In the genomic region with DNA sequence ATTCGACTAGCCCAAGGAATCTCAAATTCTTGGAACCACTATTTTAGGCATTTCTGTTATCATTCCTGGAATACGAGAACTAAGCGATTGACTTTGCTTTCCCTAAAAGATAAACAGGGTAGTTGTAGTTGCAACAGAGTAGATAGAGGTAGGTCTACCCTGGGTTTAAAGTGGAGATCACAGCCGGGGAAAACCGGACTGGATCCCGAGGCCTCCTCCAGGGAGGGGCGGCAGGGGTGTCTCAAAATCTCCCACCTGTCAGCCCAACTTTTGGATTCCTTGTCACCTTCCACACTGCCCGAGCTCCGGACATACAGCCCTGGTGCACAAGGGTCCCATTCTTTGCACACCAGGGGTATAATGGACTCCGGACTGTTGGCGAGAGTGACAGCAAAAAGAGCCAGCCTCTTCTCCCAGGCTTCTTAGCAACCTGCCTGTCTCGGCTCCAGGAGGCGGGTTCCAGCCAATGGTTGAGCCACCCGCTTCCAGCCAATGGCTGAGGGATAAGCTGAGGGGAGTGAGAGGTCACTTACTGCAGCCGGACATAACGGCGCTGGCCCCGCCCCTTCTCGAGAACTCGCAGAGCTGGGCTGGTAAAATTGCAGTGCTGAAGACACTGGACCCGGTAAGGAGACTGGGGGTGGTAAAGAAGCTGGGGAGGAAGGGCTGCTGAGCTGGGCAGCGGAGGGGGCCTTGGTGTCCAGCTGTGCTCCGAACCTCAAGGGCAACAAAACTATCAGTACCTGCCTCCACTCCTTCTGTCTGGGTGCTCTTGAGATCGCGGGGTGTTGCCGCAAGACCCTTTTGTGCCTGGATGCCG, we compare ENCODE assay signal across 8 cellular contexts. TPM values are rescaled to one million over a fixed set of nuclear protein-coding genes. Genes with fewer than 3 reads are reported as not detected.
DNase-seq lines count a peak whose midpoint lies in the region; ATAC-seq, FAIRE-seq and TF ChIP-seq lines count a peak whose summit lies in the region.

SUOX (plus strand) TSS at position 562 of the 820 bp plus-strand sequence. CDS start 4,946 bp downstream, outside the sequence.

- H3K36me3 Mint-ChIP-seq in stimulated activated effector memory CD8-positive, alpha-beta T cell treated with anti-CD3 and anti-CD28 coated beads, Interleukin-12 subunit alpha, Interleukin-12 subunit beta, amount 100 ng/mL, for 72 hours, result peaks cover 41% of the 10 kb centered on the region

- ATAC-seq in HG02870 (IDR thresholded peaks at IDR 0.05; ENCODE audit: unreplicated experiment) (peak; percentile 98), left lung (peak; percentile 99)
- peak; percentile 69 for ATAC-seq in stimulated activated effector memory CD8-positive, alpha-beta T cell treated with anti-CD3 and anti-CD28 coated beads, Interleukin-12 subunit alpha, Interleukin-12 subunit beta, amount 100 ng/mL, for 72 hours

- intact Hi-C loops in T-helper 2 cell treated with Interferon-gamma antibody and Interleukin-4, amounts not matched to agents 100 ng/mL and 5 ng/mL, for 36 hours (cut with micrococcal nuclease), result loop anchor here (1.0 kb wide), 3 partner anchors 32 to 107 kb away; partner anchors contain the start of genes PA2G4 and RPS26
- intact Hi-C loops in left lung (cut with DNase I), result no loop called here

- H3K4me3 Mint-ChIP-seq in stimulated activated effector memory CD8-positive, alpha-beta T cell treated with anti-CD3 and anti-CD28 coated beads, Interleukin-12 subunit alpha, Interleukin-12 subunit beta, amount 100 ng/mL, for 72 hours, result peak within 1 kb of the TSS; percentile 57

- TF ChIP-seq CTCF in AG10803 (conservative IDR thresholded peaks at IDR 0.05; ENCODE audit: low read length) (no peak), left lung (IDR thresholded peaks at IDR 0.05) (no peak)

- H3K9me3 ChIP-seq in left lung, result no peaks in the 10 kb centered on the region

- peaks cover 3 to 26% of the 10 kb centered on the region in 2 donors for H3K4me1 ChIP-seq in left lung

- DNase-seq in AG10803 (ENCODE audit: low read depth), result peak; percentile 96
- peak; percentile 98 for DNase-seq in GM18507 (ENCODE audit: extremely low spot score, insufficient read length, low read depth)
- peak; percentile 64 for DNase-seq in NCI-H1436 treated with DMSO at 0.1 percent for 48 hours (lab: John Stamatoyannopoulos, UW)
- peak; percentile 99 for DNase-seq in ecto neural progenitor cell (ENCODE audit: low spot score)
- peak; percentile 98 to 99 for DNase-seq in left lung
- DNase-seq in stimulated activated effector memory CD8-positive, alpha-beta T cell treated with anti-CD3 and anti-CD28 coated beads, Interleukin-12 subunit alpha, Interleukin-12 subunit beta, amount 100 ng/mL, for 72 hours (ENCODE audit: low spot score in 2 of 2), result peak in 1 of 2 donors; percentile 54

- H3K27ac Mint-ChIP-seq in stimulated activated effector memory CD8-positive, alpha-beta T cell treated with anti-CD3 and anti-CD28 coated beads, Interleukin-12 subunit alpha, Interleukin-12 subunit beta, amount 100 ng/mL, for 72 hours, result no peak within 1 kb of the TSS

- peaks cover 15% of the 10 kb centered on the region for H3K4me1 Mint-ChIP-seq in stimulated activated effector memory CD8-positive, alpha-beta T cell treated with anti-CD3 and anti-CD28 coated beads, Interleukin-12 subunit alpha, Interleukin-12 subunit beta, amount 100 ng/mL, for 72 hours

- H3K36me3 ChIP-seq in left lung, result peaks cover 0 to 45% of the 10 kb centered on the region in 2 donors

- peak within 1 kb of the TSS; percentile 76 to 82 for H3K27ac ChIP-seq in left lung

- FAIRE-seq in GM18507 (lab: Jason Lieb, UNC), result peak; percentile 98

- H3K27me3 ChIP-seq in left lung, result no peaks in the 10 kb centered on the region

- H3K4me3 ChIP-seq in AG10803 (ENCODE audit: low read length) (peak within 1 kb of the TSS; percentile 95), left lung (peak within 1 kb of the TSS; percentile 59 to 61)

- no peaks in the 10 kb centered on the region for H3K9me3 Mint-ChIP-seq in stimulated activated effector memory CD8-positive, alpha-beta T cell treated with anti-CD3 and anti-CD28 coated beads, Interleukin-12 subunit alpha, Interleukin-12 subunit beta, amount 100 ng/mL, for 72 hours

RNA-seq across cellular contexts. Expression of gene SUOX, which starts in this region (rescaled TPM):
- total RNA-seq in T-helper 2 cell treated with Interferon-gamma antibody and Interleukin-4, amounts not matched to agents 100 ng/mL and 5 ng/mL, for 36 hours, result 9.6 and 10.3 TPM in 2 replicates
- 10 to 100 TPM; 26.1 to 26.3 TPM for total RNA-seq in left lung
